Comparison of ENCODE assay signal across 18 cellular contexts in the genomic region with DNA sequence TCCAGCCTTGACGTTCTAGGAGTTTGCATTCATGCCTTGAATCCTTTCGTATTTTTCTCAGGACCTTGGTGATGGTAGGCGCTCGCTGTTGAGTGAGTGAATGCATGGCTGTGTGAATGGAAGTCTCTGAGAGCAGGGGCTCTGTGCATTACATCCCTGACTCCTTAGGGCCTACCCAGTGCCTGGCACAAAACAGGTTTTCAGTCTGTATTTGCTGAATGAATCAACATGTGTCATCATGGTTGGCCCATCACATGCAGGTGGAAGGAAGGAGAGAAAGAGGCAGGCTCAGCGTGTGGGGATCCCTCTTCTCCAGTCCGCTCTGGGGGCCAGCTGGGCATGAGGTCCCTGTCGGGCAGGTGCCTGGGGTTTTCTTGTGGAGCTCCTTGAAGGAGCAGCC. TPM values are rescaled to one million over a fixed set of nuclear protein-coding genes. Genes with fewer than 3 reads are reported as not detected.
DNase-seq lines count a peak whose midpoint lies in the region; ATAC-seq, FAIRE-seq and TF ChIP-seq lines count a peak whose summit lies in the region.
"Had no signal": no experiment of that assay in that cellular context is flagged by ENCODE, and none has a peak within 500 bp of the region (broad histone marks: within the 10 kb centered on the region; RNA-seq: fewer than 3 reads in every experiment).

No MANE protein-coding gene starts in this region.

- H3K36me3 Mint-ChIP-seq in WTC11 = no peaks in the 10 kb centered on the region
- peaks cover 26 to 56% (median 29%) of the 10 kb centered on the region in 3 donors for H3K36me3 Mint-ChIP-seq in immature natural killer cell

- H3K27ac Mint-ChIP-seq in WTC11 = peak overlapping the region; percentile 53; the same call in 1 of the 2 replicates
- H3K27ac Mint-ChIP-seq in immature natural killer cell = peak overlapping the region in 5 of 6 donors; percentile 17 to 64 (median 32)

- H3K9me3 Mint-ChIP-seq in WTC11 (no peaks in the 10 kb centered on the region), immature natural killer cell (no peaks in the 10 kb centered on the region)
- H3K9me3 Mint-ChIP-seq: CD8-positive, alpha-beta memory T cell had no signal

- peak; percentile 17 for DNase-seq in DMS53 (lab: John Stamatoyannopoulos, UW)
- no peak for DNase-seq in DMS53 treated with DMSO at 0.1 percent for 48 hours (lab: John Stamatoyannopoulos, UW; ENCODE audit: unreplicated experiment)
- DNase-seq in A549 (ENCODE audit: low read depth in 1 of 2, low spot score in 1 of 2) = no peak
- no peak for DNase-seq in WTC11 (ENCODE audit: low spot score)
- no peak for DNase-seq in immature natural killer cell
- no peak for DNase-seq in NCI-H1048 (lab: John Stamatoyannopoulos, UW)
- no peak for DNase-seq in NCI-H146 (lab: John Stamatoyannopoulos, UW)
- DNase-seq: AML-193; Caco-2; CD8-positive, alpha-beta memory T cell; GM23248 had no signal

- no peak for TF ChIP-seq POLR2A in A549 (IDR thresholded peaks at IDR 0.05; ENCODE audit: low read length)

- ATAC-seq in A549 = no peak; a peak in 1 of 6 replicates
- ATAC-seq in WTC11 = no peak
- ATAC-seq in GM19455 (IDR thresholded peaks at IDR 0.05; ENCODE audit: unreplicated experiment) = no peak
- ATAC-seq: HCT116 had no signal

- CTCF ChIA-PET in A549 (lab: Yijun Ruan, JAX) = interaction anchor here (2.0 to 8.4 kb wide), 3 partner anchors 17 to 44 kb away, joined by 6 to 82 read pairs (median 50); no protein-coding TSS in a partner anchor
- CTCF ChIA-PET in WTC11 (lab: Charles Lee) = interaction anchor here (1.5 kb wide), 1 partner anchor 19 kb away, joined by 9 read pairs; no protein-coding TSS in a partner anchor

- POLR2A ChIA-PET in A549 (lab: Yijun Ruan, JAX) = no interaction called here
- POLR2A ChIA-PET in WTC11 (lab: Charles Lee) = no interaction called here

- no peak for TF ChIP-seq CTCF in A549 (IDR thresholded peaks at IDR 0.05)
- TF ChIP-seq CTCF in WTC11 (IDR thresholded peaks at IDR 0.05) = no peak

- no peak for TF ChIP-seq EP300 in A549 (IDR thresholded peaks at IDR 0.05)

- peaks cover 3% of the 10 kb centered on the region; the same call in 1 of the 3 replicates for H3K4me1 ChIP-seq in A549

- 65% methylated on average over 7 of the region's 7 CpGs for WGBS in A549 (ENCODE audit: missing lambda C conversion rate)

- no peak overlapping the region for H3K4me3 ChIP-seq in A549
- H3K4me3 ChIP-seq: BLaER1, GM23248 had no signal

- no peak for FAIRE-seq in A549 (lab: Jason Lieb, UNC)
- FAIRE-seq: H54 had no signal

- H3K27ac ChIP-seq in A549 = peak overlapping the region in 1 of 2 experiments; percentile 35; a peak in 1 of 6 replicates
- H3K27ac ChIP-seq: 22Rv1, GM23248, HL-60 had no signal

- H3K4me1 Mint-ChIP-seq in WTC11 (peaks cover 7% of the 10 kb centered on the region), immature natural killer cell (peaks cover 83 to 89% of the 10 kb centered on the region in 2 donors)

- H3K4me3 Mint-ChIP-seq in WTC11 (no peak overlapping the region), immature natural killer cell (peak overlapping the region in 4 of 5 donors; percentile 27 to 46 (median 36))

- no peaks in the 10 kb centered on the region for H3K9me3 ChIP-seq in A549
- H3K9me3 ChIP-seq: BLaER1, Caco-2 had no signal

- no peak overlapping the region for H3K4me2 ChIP-seq in A549

- no peak for TF ChIP-seq RAD21 in A549 (conservative IDR thresholded peaks at IDR 0.05 in 1 of 2, IDR thresholded peaks at IDR 0.05 in 1 of 2)

- no peaks in the 10 kb centered on the region for H3K27me3 Mint-ChIP-seq in WTC11 (ENCODE audit: low read depth)
- H3K27me3 Mint-ChIP-seq in immature natural killer cell (ENCODE audit: low read depth in 3 of 3) = peaks cover 0 to 7% (median 3%) of the 10 kb centered on the region in 3 donors

TF ChIP-seq in A549, 52 proteins besides CTCF, POLR2A, EP300 and RAD21:
- TF ChIP-seq RNF2 (IDR thresholded peaks at IDR 0.05; ENCODE audit: borderline replicate concordance, low read depth) (no peak), FOSL2 (IDR thresholded peaks at IDR 0.05) (0 out of 2 replicates have a peak, but pooled peaks have one; percentile 20), FOSL2 (CRISPR knock-in tag; IDR thresholded peaks at IDR 0.05) (0 out of 2 replicates have a peak, but pooled peaks have one; percentile 16)

TF ChIP-seq in WTC11, 78 proteins besides CTCF, POLR2A, EP300 and RAD21:
- TF ChIP-seq ZNF138 (CRISPR knock-in tag; conservative IDR thresholded peaks at IDR 0.05) = no peak

RNA-seq across cellular contexts. Expression of a gene that starts 8.7 kb away (rescaled TPM):
- polyA plus RNA-seq in A549 (2011; rRNA removed) (20.8 and 26.0 TPM in 2 replicates), A549 (2017; fragmentation: RNase III; extraction: RNeasy Plus Mini Kit Qiagen cat#74134 plus additional on column Dnase treatment) (7.0 to 10.4 TPM (median 8.3 TPM) in 3 replicates), immature natural killer cell (10 to 100 TPM in 1 of 3 donors, 1 to 10 TPM in 2; 2.5 to 28.9 (median 6.4) TPM)
- polyA plus RNA-seq in A549 (2012; cell fraction: cytosol; rRNA removed) = 11.1 and 14.6 TPM in 2 replicates
- 48.9 and 50.0 TPM in 2 replicates for polyA plus RNA-seq in A549 (2012; cell fraction: nucleus; rRNA removed)
- polyA minus RNA-seq in A549 (2011; rRNA and poly(A)+ RNA removed) = 25.0 and 25.4 TPM in 2 replicates
- 64.5 to 72.8 TPM (median 65.4 TPM) in 3 replicates for total RNA-seq in WTC11 (2021)

RNA-seq across cellular contexts. Expression of a gene that starts 55.5 kb away (rescaled TPM):
- polyA plus RNA-seq in A549 (2011; rRNA removed) (0.05 and 0.07 TPM in 2 replicates), A549 (2017; fragmentation: RNase III; extraction: RNeasy Plus Mini Kit Qiagen cat#74134 plus additional on column Dnase treatment) (0.08 to 0.12 TPM (median 0.10 TPM) in 3 replicates), immature natural killer cell (not detected)
- 0.11 and 0.16 TPM in 2 replicates for polyA plus RNA-seq in A549 (2012; cell fraction: cytosol; rRNA removed)
- 0.28 and 0.36 TPM in 2 replicates for polyA plus RNA-seq in A549 (2012; cell fraction: nucleus; rRNA removed)
- polyA minus RNA-seq in A549 (2011; rRNA and poly(A)+ RNA removed) = 0.10 and 0.12 TPM in 2 replicates
- 14.4 to 15.2 TPM (median 14.6 TPM) in 3 replicates for total RNA-seq in WTC11 (2021)
- total RNA-seq: Daoy, GM23248 had no signal
- polyA plus RNA-seq: CD8-positive, alpha-beta memory T cell; GM23248 had no signal
